ENCODE assay signal across 9 cellular contexts in genomic region chr22:38177044-38177443, GRCh38. TPM values are rescaled to one million over a fixed set of nuclear protein-coding genes. Genes with fewer than 3 reads are reported as not detected.
DNase-seq lines count a peak whose midpoint lies in the region; ATAC-seq and TF ChIP-seq lines count a peak whose summit lies in the region.
"Had no signal": no experiment of that assay in that cellular context is flagged by ENCODE, and none has a peak within 500 bp of the region (broad histone marks: within the 10 kb centered on the region; RNA-seq: fewer than 3 reads in every experiment).

No MANE protein-coding gene starts in this region.

- H3K4me1 Mint-ChIP-seq in activated naive CD4-positive, alpha-beta T cell treated with anti-CD3 and anti-CD28 coated beads, Interleukin-2, amount 10 ng/mL, durations not matched to agents 7 days and 5 days = peaks cover 87% of the 10 kb centered on the region
- H3K4me1 Mint-ChIP-seq in activated T-helper 17 cell treated with anti-CD3 and anti-CD28 coated beads, Interleukin-2, amount 50 U/mL, for 72 hours = peaks cover 39% of the 10 kb centered on the region
- H3K4me1 Mint-ChIP-seq in glutamatergic neuron (ENCODE audit: low read depth, unreplicated experiment) = peaks cover 7% of the 10 kb centered on the region

- intact Hi-C loops in mucosa of descending colon (cut with DNase I, micrococcal nuclease) (no loop called here), tibial artery (cut with DNase I; ENCODE audit: low total_unique reads) (no loop called here)

- TF ChIP-seq CTCF in mucosa of descending colon (IDR thresholded peaks at IDR 0.05) (no peak), tibial artery (IDR thresholded peaks at IDR 0.05) (no peak), glutamatergic neuron (IDR thresholded peaks at IDR 0.05; ENCODE audit: partially characterized antibody, unreplicated experiment) (no peak)

- no peaks in the 10 kb centered on the region for H3K9me3 Mint-ChIP-seq in activated naive CD4-positive, alpha-beta T cell treated with anti-CD3 and anti-CD28 coated beads, Interleukin-2, amount 10 ng/mL, durations not matched to agents 7 days and 5 days
- no peaks in the 10 kb centered on the region for H3K9me3 Mint-ChIP-seq in activated T-helper 17 cell treated with anti-CD3 and anti-CD28 coated beads, Interleukin-2, amount 50 U/mL, for 72 hours
- H3K9me3 Mint-ChIP-seq in glutamatergic neuron (ENCODE audit: unreplicated experiment) = peaks cover 2% of the 10 kb centered on the region

- no peak for DNase-seq in activated naive CD4-positive, alpha-beta T cell treated with anti-CD3 and anti-CD28 coated beads, Interleukin-2, amount 10 ng/mL, durations not matched to agents 7 days and 5 days
- no peak for DNase-seq in activated naive CD4-positive, alpha-beta T cell treated with anti-CD3 and anti-CD28 coated beads, Interleukin-2, amount 50 U/mL, for 16 hours
- DNase-seq in mucosa of descending colon = peak in 2 of 3 donors; percentile 16 to 28
- peak in 1 of 2 donors; percentile 41 for DNase-seq in tibial artery
- DNase-seq in mucosa of gallbladder (ENCODE audit: low spot score) = no peak
- no peak for DNase-seq in NCI-H226
- no peak for DNase-seq in glutamatergic neuron
- DNase-seq: NCI-H524 treated with DMSO at 0.1 percent for 48 hours had no signal

- H3K36me3 ChIP-seq in mucosa of descending colon (ENCODE audit: low read depth) = no peaks in the 10 kb centered on the region
- H3K36me3 ChIP-seq in tibial artery = no peaks in the 10 kb centered on the region

- no peaks in the 10 kb centered on the region for H3K27me3 Mint-ChIP-seq in activated naive CD4-positive, alpha-beta T cell treated with anti-CD3 and anti-CD28 coated beads, Interleukin-2, amount 10 ng/mL, durations not matched to agents 7 days and 5 days
- no peaks in the 10 kb centered on the region for H3K27me3 Mint-ChIP-seq in activated T-helper 17 cell treated with anti-CD3 and anti-CD28 coated beads, Interleukin-2, amount 50 U/mL, for 72 hours
- H3K27me3 Mint-ChIP-seq in glutamatergic neuron (ENCODE audit: unreplicated experiment) = peaks cover 5% of the 10 kb centered on the region

- peak overlapping the region; percentile 64 for H3K27ac Mint-ChIP-seq in activated naive CD4-positive, alpha-beta T cell treated with anti-CD3 and anti-CD28 coated beads, Interleukin-2, amount 10 ng/mL, durations not matched to agents 7 days and 5 days
- peak overlapping the region; percentile 74 for H3K27ac Mint-ChIP-seq in activated T-helper 17 cell treated with anti-CD3 and anti-CD28 coated beads, Interleukin-2, amount 50 U/mL, for 72 hours
- no peak overlapping the region for H3K27ac Mint-ChIP-seq in glutamatergic neuron (ENCODE audit: unreplicated experiment)

- H3K4me3 ChIP-seq in mucosa of descending colon (no peak overlapping the region), tibial artery (no peak overlapping the region)

- peak overlapping the region; percentile 35 to 57 for H3K27ac ChIP-seq in tibial artery

- H3K9me3 ChIP-seq in mucosa of descending colon (no peaks in the 10 kb centered on the region), tibial artery (no peaks in the 10 kb centered on the region)

- H3K4me1 ChIP-seq in mucosa of descending colon (ENCODE audit: low read depth) = peaks cover 40% of the 10 kb centered on the region
- peaks cover 0 to 51% (median 21%) of the 10 kb centered on the region in 4 donors for H3K4me1 ChIP-seq in tibial artery

- peaks cover 12% of the 10 kb centered on the region for H3K36me3 Mint-ChIP-seq in activated naive CD4-positive, alpha-beta T cell treated with anti-CD3 and anti-CD28 coated beads, Interleukin-2, amount 10 ng/mL, durations not matched to agents 7 days and 5 days
- H3K36me3 Mint-ChIP-seq in activated T-helper 17 cell treated with anti-CD3 and anti-CD28 coated beads, Interleukin-2, amount 50 U/mL, for 72 hours (ENCODE audit: low read depth) = peaks cover 12% of the 10 kb centered on the region
- H3K36me3 Mint-ChIP-seq in glutamatergic neuron (ENCODE audit: unreplicated experiment) = no peaks in the 10 kb centered on the region

- CTCF ChIA-PET in activated naive CD4-positive, alpha-beta T cell treated with anti-CD3 and anti-CD28 coated beads, Interleukin-2, amount 10 ng/mL, durations not matched to agents 7 days and 5 days (lab: Charles Lee) = interaction anchor here (1.2 to 1.7 kb wide), 3 partner anchors 24 to 63 kb away, joined by 4 to 5 read pairs (median 4); no protein-coding TSS in a partner anchor

- no peak for ATAC-seq in activated T-helper 17 cell treated with anti-CD3 and anti-CD28 coated beads, Interleukin-2, amount 50 U/mL, for 72 hours (replicated peaks)
- no peak for ATAC-seq in mucosa of descending colon

- no peak overlapping the region for H3K4me3 Mint-ChIP-seq in activated naive CD4-positive, alpha-beta T cell treated with anti-CD3 and anti-CD28 coated beads, Interleukin-2, amount 10 ng/mL, durations not matched to agents 7 days and 5 days
- H3K4me3 Mint-ChIP-seq in activated T-helper 17 cell treated with anti-CD3 and anti-CD28 coated beads, Interleukin-2, amount 50 U/mL, for 72 hours = peak overlapping the region; percentile 56
- no peak overlapping the region for H3K4me3 Mint-ChIP-seq in glutamatergic neuron (ENCODE audit: unreplicated experiment)

- H3K27me3 ChIP-seq in tibial artery = no peaks in the 10 kb centered on the region

RNA-seq across cellular contexts. Expression of gene PLA2G6, which starts 4.6 kb away (rescaled TPM):
- total RNA-seq in activated T-helper 17 cell treated with anti-CD3 and anti-CD28 coated beads, Interleukin-2, amount 50 U/mL, for 72 hours = 10 to 100 TPM; 36.6 to 90.7 TPM
- 10 to 100 TPM; 28.5 to 38.7 (median 35.9) TPM for total RNA-seq in mucosa of descending colon
- 260 TPM for total RNA-seq in mucosa of gallbladder
- 42.2 TPM for total RNA-seq in glutamatergic neuron (ENCODE audit: unreplicated experiment)

RNA-seq across cellular contexts. Expression of gene MAFF, which starts 24.8 kb away (rescaled TPM):
- 10 to 100 TPM; 15.7 to 58.8 TPM for total RNA-seq in activated T-helper 17 cell treated with anti-CD3 and anti-CD28 coated beads, Interleukin-2, amount 50 U/mL, for 72 hours
- total RNA-seq in mucosa of descending colon (10 to 100 TPM; 16.7 to 26.5 (median 25.6) TPM), mucosa of gallbladder (34.4 TPM), glutamatergic neuron (ENCODE audit: unreplicated experiment) (1.8 TPM)

Comparison
In these comparisons a context has a peak if more than half of its experiments do, and no peak if none do; other contexts are left out.
1. DNase-seq: peak in mucosa of descending colon (2 of 3); none in activated naive CD4-positive, alpha-beta T cell treated with anti-CD3 and anti-CD28 coated beads, Interleukin-2, amount 10 ng/mL, durations not matched to agents 7 days and 5 days (single experiment), activated naive CD4-positive, alpha-beta T cell treated with anti-CD3 and anti-CD28 coated beads, Interleukin-2, amount 50 U/mL, for 16 hours (single experiment), mucosa of gallbladder (single experiment), NCI-H226 (single experiment) and glutamatergic neuron (single experiment).